ENCODE assay signal across 8 cellular contexts in genomic region chr18:65091737-65092329, GRCh38.
DNase-seq lines count a peak whose midpoint lies in the region; ATAC-seq and TF ChIP-seq lines count a peak whose summit lies in the region.

No MANE protein-coding gene starts in this region.

- H3K4me3 Mint-ChIP-seq in type B pancreatic cell: no peak overlapping the region

- no peaks in the 10 kb centered on the region for H3K36me3 Mint-ChIP-seq in type B pancreatic cell

- DNase-seq in H4 (ENCODE audit: low spot score) (peak; percentile 41), NCI-H748 (lab: John Stamatoyannopoulos, UW; ENCODE audit: unreplicated experiment) (peak; percentile 73), erythroblast (lab: John Stamatoyannopoulos, UW) (peak; percentile 1 to 16), type B pancreatic cell (ENCODE audit: extremely low spot score, unreplicated experiment) (no peak), GM03348 (ENCODE audit: low spot score) (no peak)

- TF ChIP-seq POLR2A in erythroblast (IDR thresholded peaks at IDR 0.05; ENCODE audit: low read length): no peak

- H3K9me3 Mint-ChIP-seq in type B pancreatic cell: no peaks in the 10 kb centered on the region

- H3K4me1 Mint-ChIP-seq in type B pancreatic cell (ENCODE audit: unreplicated experiment): no peaks in the 10 kb centered on the region

- ATAC-seq in GM18861 (IDR thresholded peaks at IDR 0.05; ENCODE audit: unreplicated experiment): no peak
- ATAC-seq in GM21360 (IDR thresholded peaks at IDR 0.05; ENCODE audit: unreplicated experiment): no peak

- TF ChIP-seq CTCF in C4-2B (conservative IDR thresholded peaks at IDR 0.05) (peak; percentile 71), type B pancreatic cell (conservative IDR thresholded peaks at IDR 0.05) (peak; percentile 77)

- no peak overlapping the region for H3K27ac ChIP-seq in C4-2B

- no peaks in the 10 kb centered on the region for H3K27me3 Mint-ChIP-seq in type B pancreatic cell

- no peak overlapping the region for H3K27ac Mint-ChIP-seq in type B pancreatic cell

Comparison
In these comparisons a context has a peak if more than half of its experiments do, and no peak if none do; other contexts are left out.
1. DNase-seq: peak in H4 (single experiment), NCI-H748 (single experiment) and erythroblast (2 of 2); none in type B pancreatic cell (single experiment) and GM03348 (single experiment).